ENCODE assay signal across 29 cellular contexts in genomic region chr16:53651357-53651756, GRCh38.
"Had no signal": no experiment of that assay in that cellular context is flagged by ENCODE, and none has a peak within 500 bp of the region (broad histone marks: within the 10 kb centered on the region; RNA-seq: fewer than 3 reads in every experiment).

No MANE protein-coding gene starts in this region.

- H3K36me3 ChIP-seq: adrenal gland, neutrophil, pancreas, thyroid gland had no signal

- ATAC-seq: activated CD8-positive, alpha-beta memory T cell treated with anti-CD3 and anti-CD28 coated beads, Interleukin-2, amount 10 ng/mL, durations not matched to agents 7 days and 5 days; activated CD8-positive, alpha-beta T cell treated with anti-CD3 and anti-CD28 coated beads for 36 hours; esophagus mucosa; natural killer cell; pancreas; upper lobe of right lung had no signal

- H3K9me3 ChIP-seq: adrenal gland, ascending aorta, left ventricle myocardium inferior, neutrophil, pancreas, thyroid gland, upper lobe of right lung had no signal

- DNase-seq: activated CD4-positive, alpha-beta T cell treated with anti-CD3 and anti-CD28 coated beads, Interleukin-2, amount 10 ng/mL, durations not matched to agents 7 days and 5 days; activated CD4-positive, CD25-positive, alpha-beta regulatory T cell treated with anti-CD3 and anti-CD28 coated beads, Interleukin-2, amount 50 U/mL, for 72 hours; activated CD8-positive, alpha-beta memory T cell treated with anti-CD3 and anti-CD28 coated beads, Interleukin-2, amount 10 ng/mL, durations not matched to agents 7 days and 5 days; activated CD8-positive, alpha-beta T cell treated with anti-CD3 and anti-CD28 coated beads for 36 hours; activated naive CD4-positive, alpha-beta T cell; activated T-cell treated with anti-CD3 and anti-CD28 coated beads for 4 hours; adrenal gland; brain microvascular endothelial cell; central memory CD4-positive, alpha-beta T cell; dermis blood vessel endothelial cell; effector memory CD4-positive, alpha-beta T cell; glutamatergic neuron; hypothalamus; kidney glomerular epithelial cell; left ventricle myocardium inferior; midbrain; natural killer cell; pancreas; stimulated activated CD4-positive, alpha-beta T cell treated with anti-CD3 and anti-CD28 coated beads, Interleukin-12 subunit alpha, Interleukin-12 subunit beta, amount 100 ng/mL, for 4 hours; stimulated activated CD4-positive, alpha-beta T cell treated with anti-CD3 and anti-CD28 coated beads, Interleukin-1b, Interleukin-23, amount 100 ng/mL, for 48 hours; substantia nigra; SW 1271; T-helper 2 cell; thyroid gland; upper lobe of right lung had no signal

- H3K27me3 ChIP-seq: adrenal gland, ascending aorta, brain microvascular endothelial cell, neutrophil, pancreas, thyroid gland, upper lobe of right lung had no signal

- H3K27ac ChIP-seq: adrenal gland, ascending aorta, brain microvascular endothelial cell, left ventricle myocardium inferior, neutrophil, pancreas, thyroid gland, upper lobe of right lung, VCaP had no signal

- H3K4me3 ChIP-seq: adrenal gland, ascending aorta, left ventricle myocardium inferior, pancreas, thyroid gland, upper lobe of right lung had no signal

- H3K4me1 ChIP-seq: adrenal gland, ascending aorta, left ventricle myocardium inferior, pancreas, thyroid gland, upper lobe of right lung had no signal
